Comparison of ENCODE assay signal across 1 cellular context in genomic region chr17:80124351-80124981, GRCh38.
TF ChIP-seq lines count a peak whose summit lies in the region.

No MANE protein-coding gene starts in this region.

TF ChIP-seq in HepG2, 621 proteins besides CTCF, POLR2A, EP300 and RAD21 (continued from another document):
- TF ChIP-seq ATF2 (CRISPR knock-in tag; IDR thresholded peaks at IDR 0.05) (peak; percentile 71; the same call in 1 of the 2 replicates), TRIM24 (CRISPR knock-in tag; IDR thresholded peaks at IDR 0.05) (no peak), KLF16 (CRISPR knock-in tag; IDR thresholded peaks at IDR 0.05) (peak in 1 of 2 experiments; percentile 54; a peak in 1 of 4 replicates), HOXA3 (CRISPR knock-in tag; IDR thresholded peaks at IDR 0.05) (peak; percentile 45; the same call in 1 of the 2 replicates), ZNF503 (CRISPR knock-in tag; IDR thresholded peaks at IDR 0.05) (no peak), KLF12 (CRISPR knock-in tag; IDR thresholded peaks at IDR 0.05; ENCODE audit: borderline replicate concordance) (no peak), TP53 (CRISPR knock-in tag; conservative IDR thresholded peaks at IDR 0.05) (no peak), THAP11 (CRISPR knock-in tag; IDR thresholded peaks at IDR 0.05) (0 out of 2 replicates have a peak, but pooled peaks have one; percentile 36), SMC3 (IDR thresholded peaks at IDR 0.05; ENCODE audit: low read length) (peak; percentile 92), SRF (IDR thresholded peaks at IDR 0.05; ENCODE audit: low read depth, low read length) (peak; percentile 21; the same call in 1 of the 2 replicates), MED1 (CRISPR knock-in tag; IDR thresholded peaks at IDR 0.05) (0 out of 2 replicates have a peak, but pooled peaks have one; percentile 15), TBX2 (CRISPR knock-in tag; IDR thresholded peaks at IDR 0.05; ENCODE audit: borderline replicate concordance) (peak; percentile 22; the same call in 1 of the 2 replicates), HOXA7 (CRISPR knock-in tag; IDR thresholded peaks at IDR 0.05) (0 out of 2 replicates have a peak, but pooled peaks have one; percentile 41), ZNF335 (CRISPR knock-in tag; IDR thresholded peaks at IDR 0.05) (0 out of 2 replicates have a peak, but pooled peaks have one; percentile 37), RXRA (CRISPR knock-in tag; IDR thresholded peaks at IDR 0.05) (no peak; the same call in 1 of the 2 replicates), NR2F1 (CRISPR knock-in tag; IDR thresholded peaks at IDR 0.05) (0 out of 4 replicates have a peak, but pooled peaks of 1 of the 2 experiments have one; percentile 21), ZNF546 (CRISPR knock-in tag; conservative IDR thresholded peaks at IDR 0.05) (no peak), ZNF605 (CRISPR knock-in tag; IDR thresholded peaks at IDR 0.05) (0 out of 2 replicates have a peak, but pooled peaks have one; percentile 48), STAT5B (CRISPR knock-in tag; IDR thresholded peaks at IDR 0.05) (0 out of 2 replicates have a peak, but pooled peaks have one; percentile 60), MIXL1 (CRISPR knock-in tag; IDR thresholded peaks at IDR 0.05) (0 out of 2 replicates have a peak, but pooled peaks have one; percentile 15), ZGPAT (CRISPR knock-in tag; IDR thresholded peaks at IDR 0.05) (peak; percentile 52; the same call in 1 of the 2 replicates), FOSL2 (CRISPR knock-in tag; IDR thresholded peaks at IDR 0.05) (peak; percentile 13; the same call in 1 of the 2 replicates), ZNF253 (CRISPR knock-in tag; IDR thresholded peaks at IDR 0.05; ENCODE audit: borderline replicate concordance) (no peak)
